ENCODE assay signal across 9 cellular contexts in genomic region chr3:120780977-120781376, GRCh38. TPM values are rescaled to one million over a fixed set of nuclear protein-coding genes. Genes with fewer than 3 reads are reported as not detected.
DNase-seq lines count a peak whose midpoint lies in the region; ATAC-seq and TF ChIP-seq lines count a peak whose summit lies in the region.
"Had no signal": no experiment of that assay in that cellular context is flagged by ENCODE, and none has a peak within 500 bp of the region (broad histone marks: within the 10 kb centered on the region; RNA-seq: fewer than 3 reads in every experiment).

No MANE protein-coding gene starts in this region.

- peak overlapping the region in 4 of 7 donors; percentile 4 to 57 (median 28) for H3K27ac Mint-ChIP-seq in CD14-positive monocyte
- no peak overlapping the region for H3K27ac Mint-ChIP-seq in stimulated activated naive CD8-positive, alpha-beta T cell treated with anti-CD3 and anti-CD28 coated beads, Interleukin-15, amount 100 ng/mL, for 72 hours
- H3K27ac Mint-ChIP-seq: activated CD8-positive, alpha-beta T cell treated with anti-CD3 and anti-CD28 coated beads, Interleukin-2, amount 10 ng/mL, durations not matched to agents 7 days and 5 days had no signal

- H3K36me3 Mint-ChIP-seq in CD14-positive monocyte, result peaks cover 32 to 41% of the 10 kb centered on the region in 2 donors

- TF ChIP-seq CTCF in CD14-positive monocyte (IDR thresholded peaks at IDR 0.05), result no peak

- H3K27me3 Mint-ChIP-seq in CD14-positive monocyte (ENCODE audit: low read depth in 3 of 3), result no peaks in the 10 kb centered on the region
- no peaks in the 10 kb centered on the region for H3K27me3 Mint-ChIP-seq in stimulated activated naive CD8-positive, alpha-beta T cell treated with anti-CD3 and anti-CD28 coated beads, Interleukin-15, amount 100 ng/mL, for 72 hours

- ATAC-seq in GM21381 (IDR thresholded peaks at IDR 0.05; ENCODE audit: unreplicated experiment), result peak; percentile 95
- ATAC-seq in HG03457 (IDR thresholded peaks at IDR 0.05; ENCODE audit: unreplicated experiment), result peak; percentile 91
- ATAC-seq in stimulated activated naive CD8-positive, alpha-beta T cell treated with anti-CD3 and anti-CD28 coated beads, Interleukin-15, amount 100 ng/mL, for 72 hours, result no peak
- ATAC-seq: activated CD8-positive, alpha-beta T cell treated with anti-CD3 and anti-CD28 coated beads, Interleukin-2, amount 10 ng/mL, durations not matched to agents 7 days and 5 days had no signal

- H3K4me1 Mint-ChIP-seq in CD14-positive monocyte, result no peaks in the 10 kb centered on the region
- H3K4me1 Mint-ChIP-seq in stimulated activated naive CD8-positive, alpha-beta T cell treated with anti-CD3 and anti-CD28 coated beads, Interleukin-15, amount 100 ng/mL, for 72 hours, result no peaks in the 10 kb centered on the region

- DNase-seq in CD14-positive monocyte (ENCODE audit: low spot score), result no peak
- peak; percentile 95 for DNase-seq in dermis blood vessel endothelial cell
- DNase-seq in NCI-H187 (lab: John Stamatoyannopoulos, UW), result no peak
- DNase-seq in DMS53 treated with DMSO at 0.1 percent for 48 hours (lab: John Stamatoyannopoulos, UW; ENCODE audit: unreplicated experiment), result no peak
- no peak for DNase-seq in stimulated activated naive CD8-positive, alpha-beta T cell treated with anti-CD3 and anti-CD28 coated beads, Interleukin-15, amount 100 ng/mL, for 72 hours
- DNase-seq in NCI-H1048 (lab: John Stamatoyannopoulos, UW), result no peak
- DNase-seq: activated CD8-positive, alpha-beta T cell treated with anti-CD3 and anti-CD28 coated beads, Interleukin-2, amount 10 ng/mL, durations not matched to agents 7 days and 5 days had no signal

- H3K4me3 Mint-ChIP-seq in CD14-positive monocyte, result no peak overlapping the region
- no peak overlapping the region for H3K4me3 Mint-ChIP-seq in stimulated activated naive CD8-positive, alpha-beta T cell treated with anti-CD3 and anti-CD28 coated beads, Interleukin-15, amount 100 ng/mL, for 72 hours
- H3K4me3 Mint-ChIP-seq: activated CD8-positive, alpha-beta T cell treated with anti-CD3 and anti-CD28 coated beads, Interleukin-2, amount 10 ng/mL, durations not matched to agents 7 days and 5 days had no signal

- intact Hi-C loops in CD14-positive monocyte (cut with micrococcal nuclease), result no loop called here

- H3K9me3 Mint-ChIP-seq in CD14-positive monocyte, result no peaks in the 10 kb centered on the region
- H3K9me3 Mint-ChIP-seq in stimulated activated naive CD8-positive, alpha-beta T cell treated with anti-CD3 and anti-CD28 coated beads, Interleukin-15, amount 100 ng/mL, for 72 hours, result no peaks in the 10 kb centered on the region

RNA-seq across cellular contexts. Expression of gene GTF2E1, which starts 38.4 kb away (rescaled TPM):
- 1 to 10 TPM; 6.9 to 7.9 TPM for polyA plus RNA-seq in CD14-positive monocyte
- 38.4 and 45.9 TPM in 2 replicates for total RNA-seq in dermis blood vessel endothelial cell

RNA-seq across cellular contexts. Expression of gene RABL3, which starts 38.7 kb away (rescaled TPM):
- polyA plus RNA-seq in CD14-positive monocyte, result 10 to 100 TPM; 11.5 to 14.9 TPM
- 19.9 and 25.0 TPM in 2 replicates for total RNA-seq in dermis blood vessel endothelial cell

Comparison
In these comparisons a context has a peak if more than half of its experiments do, and no peak if none do; other contexts are left out.
1. H3K27ac Mint-ChIP-seq: peak in CD14-positive monocyte (4 of 7); none in stimulated activated naive CD8-positive, alpha-beta T cell treated with anti-CD3 and anti-CD28 coated beads, Interleukin-15, amount 100 ng/mL, for 72 hours (0 of 2).